Comparison of ENCODE assay signal across 11 cellular contexts in the genomic region with DNA sequence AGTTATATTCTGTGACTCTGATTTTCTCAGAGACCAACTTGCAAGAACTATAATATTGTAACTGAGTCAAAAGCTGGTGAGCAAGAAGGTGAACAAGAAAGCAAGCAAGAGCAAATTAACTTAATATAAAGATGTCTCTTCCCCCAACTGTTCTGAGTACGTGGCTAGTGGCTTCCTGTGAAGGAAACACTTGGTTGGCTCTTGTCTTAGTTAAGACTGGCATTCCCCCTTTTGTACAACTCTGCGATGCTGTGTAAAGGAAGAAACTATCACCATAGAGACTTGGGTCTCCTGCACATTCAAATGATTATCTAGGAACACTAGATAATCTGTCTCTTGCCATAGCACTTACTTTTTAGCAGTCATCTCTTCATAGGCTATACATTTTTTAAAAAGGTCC. TPM values are rescaled to one million over a fixed set of nuclear protein-coding genes. Genes with fewer than 3 reads are reported as not detected.
DNase-seq lines count a peak whose midpoint lies in the region; ATAC-seq and TF ChIP-seq lines count a peak whose summit lies in the region.
"Had no signal": no experiment of that assay in that cellular context is flagged by ENCODE, and none has a peak within 500 bp of the region (broad histone marks: within the 10 kb centered on the region; RNA-seq: fewer than 3 reads in every experiment).

No MANE protein-coding gene starts in this region.

- no peaks in the 10 kb centered on the region for H3K36me3 ChIP-seq in OCI-LY3 (replicated peaks; ENCODE audit: low read depth, low read length)
- no peaks in the 10 kb centered on the region for H3K36me3 ChIP-seq in thyroid gland
- H3K36me3 ChIP-seq in upper lobe of left lung: no peaks in the 10 kb centered on the region
- H3K36me3 ChIP-seq: WERI-Rb-1 had no signal

- WGBS in thyroid gland, 2 donors: 73 to 75% methylated on average over 2 of the region's 2 CpGs
- 23 to 36% methylated on average over 2 of the region's 2 CpGs for WGBS in upper lobe of left lung, 2 donors

- H2AFZ ChIP-seq in OCI-LY3 (ENCODE audit: low read depth, low read length): peak overlapping the region; percentile 71

- no peak overlapping the region for H3K9ac ChIP-seq in OCI-LY3 (ENCODE audit: low read length)

- no peaks in the 10 kb centered on the region for H4K20me1 ChIP-seq in OCI-LY3 (ENCODE audit: insufficient read depth, low read length)

- TF ChIP-seq POLR2A in thyroid gland (IDR thresholded peaks at IDR 0.05) (no peak), upper lobe of left lung (IDR thresholded peaks at IDR 0.05) (no peak)

- H3K27me3 ChIP-seq in OCI-LY3 (ENCODE audit: low read depth, low read length) (no peaks in the 10 kb centered on the region), thyroid gland (no peaks in the 10 kb centered on the region), upper lobe of left lung (no peaks in the 10 kb centered on the region)

- H3K79me2 ChIP-seq in OCI-LY3 (ENCODE audit: low read length): no peaks in the 10 kb centered on the region

- H3K4me1 ChIP-seq in OCI-LY3 (ENCODE audit: low read length) (peaks cover 31% of the 10 kb centered on the region), thyroid gland (peaks cover 0 to 10% of the 10 kb centered on the region in 2 donors), upper lobe of left lung (peaks cover 0 to 25% (median 13%) of the 10 kb centered on the region in 4 donors)

- H3K4me2 ChIP-seq in OCI-LY3 (ENCODE audit: low read length): peak overlapping the region; percentile 52

- TF ChIP-seq CTCF in OCI-LY3 (IDR thresholded peaks at IDR 0.05; ENCODE audit: low read depth, low read length) (no peak), thyroid gland (IDR thresholded peaks at IDR 0.05) (no peak), upper lobe of left lung (IDR thresholded peaks at IDR 0.05) (no peak)

- H3K27ac ChIP-seq in OCI-LY3 (ENCODE audit: low read length) (0 out of 2 replicates have a peak overlapping the region, but pooled peaks have one; percentile 13), thyroid gland (no peak overlapping the region), upper lobe of left lung (peak overlapping the region in 1 of 4 donors; percentile 30)
- H3K27ac ChIP-seq: epithelial cell of prostate, WERI-Rb-1 had no signal

- no peak for TF ChIP-seq EP300 in upper lobe of left lung (IDR thresholded peaks at IDR 0.05)

- intact Hi-C loops in thyroid gland (cut with DNase I): no loop called here

- H3K4me3 ChIP-seq in OCI-LY3 (ENCODE audit: low read length) (no peak overlapping the region), thyroid gland (replicated peaks in 1 of 3) (no peak overlapping the region), upper lobe of left lung (no peak overlapping the region)
- H3K4me3 ChIP-seq: skin epidermis had no signal

- DNase-seq in stimulated activated CD4-positive, alpha-beta T cell treated with anti-CD3 and anti-CD28 coated beads, Interleukin-4, amount 100 ng/mL, for 24 hours: peak; percentile 32
- no peak for DNase-seq in stimulated activated CD4-positive, alpha-beta T cell treated with anti-CD3 and anti-CD28 coated beads, Interleukin-12 subunit alpha, Interleukin-12 subunit beta, amount 100 ng/mL, for 4 hours
- peak; percentile 49 for DNase-seq in dermis blood vessel endothelial cell
- no peak for DNase-seq in thyroid gland
- DNase-seq in NCI-H524 treated with DMSO at 0.1 percent for 48 hours (lab: John Stamatoyannopoulos, UW): no peak
- no peak for DNase-seq in upper lobe of left lung
- DNase-seq in cerebellar nuclear complex (lab: John Stamatoyannopoulos, UW): no peak
- DNase-seq: WERI-Rb-1 had no signal

- ATAC-seq in upper lobe of left lung (ENCODE audit: low FRiP score in 2 of 2): no peak

- H3K9me3 ChIP-seq in OCI-LY3 (ENCODE audit: insufficient read depth, low read length) (no peaks in the 10 kb centered on the region), thyroid gland (no peaks in the 10 kb centered on the region), upper lobe of left lung (no peaks in the 10 kb centered on the region)

RNA-seq across cellular contexts. Expression of a gene that starts 47.3 kb away (rescaled TPM):
- total RNA-seq in dermis blood vessel endothelial cell: 5.4 and 13.4 TPM in 2 replicates
- total RNA-seq in thyroid gland: 1 to 10 TPM; 5.9 to 7.8 (median 7.3) TPM
- total RNA-seq in upper lobe of left lung: 10 to 100 TPM; 35.3 to 76.4 (median 52.2) TPM

Comparison
In these comparisons a context has a peak if more than half of its experiments do, and no peak if none do; other contexts are left out.
1. DNase-seq: peak in stimulated activated CD4-positive, alpha-beta T cell treated with anti-CD3 and anti-CD28 coated beads, Interleukin-4, amount 100 ng/mL, for 24 hours (single experiment) and dermis blood vessel endothelial cell (single experiment); none in stimulated activated CD4-positive, alpha-beta T cell treated with anti-CD3 and anti-CD28 coated beads, Interleukin-12 subunit alpha, Interleukin-12 subunit beta, amount 100 ng/mL, for 4 hours (single experiment), thyroid gland (0 of 2), NCI-H524 treated with DMSO at 0.1 percent for 48 hours (single experiment), upper lobe of left lung (0 of 2) and cerebellar nuclear complex (0 of 2).